ENCODE assay signal across 13 cellular contexts in the genomic region with DNA sequence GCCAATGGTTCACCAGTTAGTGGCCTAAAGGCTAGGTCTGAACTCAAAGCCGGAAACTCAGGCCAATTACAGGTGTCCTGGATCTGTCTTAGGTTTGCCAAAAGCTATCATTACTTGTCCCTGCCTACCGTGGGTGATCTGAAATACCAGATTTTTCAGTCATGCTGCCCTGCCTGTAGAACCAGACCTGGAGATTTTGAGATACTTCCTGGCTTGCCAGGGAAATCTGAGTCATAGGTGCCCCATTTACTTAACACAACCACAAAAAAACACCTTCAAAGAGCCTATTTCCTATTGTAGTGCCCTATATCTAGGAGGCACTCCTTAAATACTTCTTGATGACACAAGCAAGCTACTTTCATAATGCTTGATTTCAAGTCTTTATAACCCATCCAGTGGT. TPM values are rescaled to one million over a fixed set of nuclear protein-coding genes. Genes with fewer than 3 reads are reported as not detected.
DNase-seq lines count a peak whose midpoint lies in the region; ATAC-seq, FAIRE-seq and TF ChIP-seq lines count a peak whose summit lies in the region.
"Had no signal": no experiment of that assay in that cellular context is flagged by ENCODE, and none has a peak within 500 bp of the region (broad histone marks: within the 10 kb centered on the region; RNA-seq: fewer than 3 reads in every experiment).

No MANE protein-coding gene starts in this region.

- H3K9me3 Mint-ChIP-seq in activated CD4-positive, alpha-beta memory T cell treated with anti-CD3 and anti-CD28 coated beads, Interleukin-2, amount 10 ng/mL, durations not matched to agents 7 days and 5 days: no peaks in the 10 kb centered on the region
- peaks cover 4% of the 10 kb centered on the region for H3K9me3 Mint-ChIP-seq in nephron progenitor cell

- no peaks in the 10 kb centered on the region for H3K36me3 Mint-ChIP-seq in activated CD4-positive, alpha-beta memory T cell treated with anti-CD3 and anti-CD28 coated beads, Interleukin-2, amount 10 ng/mL, durations not matched to agents 7 days and 5 days (ENCODE audit: low read depth)
- no peaks in the 10 kb centered on the region for H3K36me3 Mint-ChIP-seq in nephron progenitor cell (ENCODE audit: low read depth)

- TF ChIP-seq EP300 in HepG2 (IDR thresholded peaks at IDR 0.05; ENCODE audit: low read depth in 2 of 2, low read length in 2 of 2) (peak in 1 of 2 experiments; percentile 27; a peak in 1 of 4 replicates), HepG2 (CRISPR knock-in tag; IDR thresholded peaks at IDR 0.05; ENCODE audit: borderline replicate concordance) (no peak)

- TF ChIP-seq CTCF in HepG2 (CRISPR knock-in tag; IDR thresholded peaks at IDR 0.05): no peak
- TF ChIP-seq CTCF in right lobe of liver (IDR thresholded peaks at IDR 0.05): no peak
- no peak for TF ChIP-seq CTCF in foreskin keratinocyte (conservative IDR thresholded peaks at IDR 0.05)
- TF ChIP-seq CTCF in nephron progenitor cell (IDR thresholded peaks at IDR 0.05): no peak

- no peaks in the 10 kb centered on the region for H3K27me3 Mint-ChIP-seq in activated CD4-positive, alpha-beta memory T cell treated with anti-CD3 and anti-CD28 coated beads, Interleukin-2, amount 10 ng/mL, durations not matched to agents 7 days and 5 days
- H3K27me3 Mint-ChIP-seq in nephron progenitor cell (ENCODE audit: low read depth, poor library complexity): no peaks in the 10 kb centered on the region

- intact Hi-C loops in HepG2 (cut with micrococcal nuclease; ENCODE audit: unreplicated experiment) (no loop called here), right lobe of liver (cut with DNase I) (no loop called here)

- peaks cover 27% of the 10 kb centered on the region for H3K4me1 Mint-ChIP-seq in activated CD4-positive, alpha-beta memory T cell treated with anti-CD3 and anti-CD28 coated beads, Interleukin-2, amount 10 ng/mL, durations not matched to agents 7 days and 5 days
- no peaks in the 10 kb centered on the region for H3K4me1 Mint-ChIP-seq in nephron progenitor cell

- 5% methylated on average over 2 of the region's 2 CpGs for WGBS in HepG2 (ENCODE audit: low lambda C conversion rate)
- 100% methylated on average over 1 of the region's 2 CpGs for WGBS in right lobe of liver (ENCODE audit: insufficient coverage, low coverage, low lambda C conversion rate, missing lambda C conversion rate)

- CTCF ChIA-PET in HepG2 (lab: Yijun Ruan, JAX; ENCODE audit: low intra/inter-chr PET ratio, low total read pairs): no interaction called here
- CTCF ChIA-PET in activated CD4-positive, alpha-beta memory T cell treated with anti-CD3 and anti-CD28 coated beads, Interleukin-2, amount 10 ng/mL, durations not matched to agents 7 days and 5 days (lab: Charles Lee): interaction anchor here (0.7 to 1.1 kb wide), 2 partner anchors 110 to 146 kb away, joined by 3 to 4 read pairs; a partner anchor contains a TSS

- no peak overlapping the region for H3K4me3 Mint-ChIP-seq in activated CD4-positive, alpha-beta memory T cell treated with anti-CD3 and anti-CD28 coated beads, Interleukin-2, amount 10 ng/mL, durations not matched to agents 7 days and 5 days
- H3K4me3 Mint-ChIP-seq in nephron progenitor cell: no peak overlapping the region

- H3K79me2 ChIP-seq in HepG2 (ENCODE audit: insufficient read depth, low read length): no peaks in the 10 kb centered on the region

- no peak overlapping the region for H3K4me3 ChIP-seq in HepG2 (replicated peaks in 1 of 3; ENCODE audit: insufficient read depth in 1 of 3, low read depth in 2 of 3, low read length in 3 of 3)
- H3K4me3 ChIP-seq in right lobe of liver: no peak overlapping the region
- H3K4me3 ChIP-seq: adrenal gland, BLaER1 had no signal

- H3K27ac Mint-ChIP-seq in activated CD4-positive, alpha-beta memory T cell treated with anti-CD3 and anti-CD28 coated beads, Interleukin-2, amount 10 ng/mL, durations not matched to agents 7 days and 5 days: peak overlapping the region; percentile 69
- H3K27ac Mint-ChIP-seq in nephron progenitor cell: no peak overlapping the region

- H3K9ac ChIP-seq in HepG2 (ENCODE audit: insufficient read depth, low read depth, low read length): no peak overlapping the region
- H3K9ac ChIP-seq: BLaER1 had no signal

- H3K27me3 ChIP-seq in HepG2 (ENCODE audit: control insufficient read depth in 1 of 2, insufficient read depth in 2 of 2, low read length in 2 of 2): no peaks in the 10 kb centered on the region; a peak in 1 of 5 replicates
- H3K27me3 ChIP-seq in right lobe of liver: no peaks in the 10 kb centered on the region
- H3K27me3 ChIP-seq in foreskin keratinocyte: no peaks in the 10 kb centered on the region
- H3K27me3 ChIP-seq: adrenal gland, BLaER1 had no signal

- H3K9me3 ChIP-seq in HepG2 (ENCODE audit: low read length): no peaks in the 10 kb centered on the region
- H3K9me3 ChIP-seq in right lobe of liver: no peaks in the 10 kb centered on the region
- H3K9me3 ChIP-seq: adrenal gland, BLaER1 had no signal

- TF ChIP-seq POLR2A in HepG2 (IDR thresholded peaks at IDR 0.05; ENCODE audit: insufficient read depth in 1 of 2, low read depth in 2 of 2, low read length in 2 of 2) (no peak), right lobe of liver (IDR thresholded peaks at IDR 0.05) (no peak)

- no TSS peak for BruUV-seq in HepG2 (replicated peaks; lab: Mats Ljungman, UMichigan)

- ATAC-seq in HepG2 (no peak), right lobe of liver (no peak), foreskin keratinocyte (peak; percentile 81)

- in situ Hi-C loops in HepG2 (cut with HindIII; ENCODE audit: extremely low pct_ligation_motif_present, low pct_unique_long_range_greater_than_20kb): no loop called here

- no peak for DNase-seq in HepG2 (ENCODE audit: low spot score)
- DNase-seq in right lobe of liver: no peak
- DNase-seq in activated CD4-positive, alpha-beta memory T cell treated with anti-CD3 and anti-CD28 coated beads, Interleukin-2, amount 10 ng/mL, durations not matched to agents 7 days and 5 days: peak; percentile 32
- peak; percentile 86 to 95 for DNase-seq in foreskin keratinocyte
- peak; percentile 73 for DNase-seq in urothelium cell line (ENCODE audit: low spot score)
- no peak for DNase-seq in NCI-H1048 (lab: John Stamatoyannopoulos, UW)
- no peak for DNase-seq in mesenteric fat pad (ENCODE audit: low spot score)
- no peak for DNase-seq in nephron progenitor cell
- DNase-seq: adrenal gland; mesendoderm; NCI-H2029; stimulated activated naive CD4-positive, alpha-beta T cell had no signal

- H3K27ac ChIP-seq in HepG2 (ENCODE audit: extremely low read length, insufficient read depth, low read length) (no peak overlapping the region), right lobe of liver (no peak overlapping the region), foreskin keratinocyte (no peak overlapping the region)
- H3K27ac ChIP-seq: adrenal gland, BLaER1 had no signal

- H3K4me2 ChIP-seq in HepG2 (ENCODE audit: low read depth, low read length): no peak overlapping the region
- H3K4me2 ChIP-seq: BLaER1 had no signal

- POLR2A ChIA-PET in HepG2 (lab: Yijun Ruan, JAX): interaction anchor here (0.5 kb wide), 1 partner anchor 41 kb away, joined by 3 read pairs; no protein-coding TSS in a partner anchor
- POLR2A ChIA-PET in activated CD4-positive, alpha-beta memory T cell treated with anti-CD3 and anti-CD28 coated beads, Interleukin-2, amount 10 ng/mL, durations not matched to agents 7 days and 5 days (lab: Charles Lee): interaction anchor here (1.4 to 1.6 kb wide), 2 partner anchors 13 to 16 kb away, joined by 4 read pairs; no protein-coding TSS in a partner anchor

- H3K4me1 ChIP-seq in HepG2 (ENCODE audit: insufficient read depth, low read length) (no peaks in the 10 kb centered on the region), right lobe of liver (no peaks in the 10 kb centered on the region), foreskin keratinocyte (peaks cover 34% of the 10 kb centered on the region)
- H3K4me1 ChIP-seq: adrenal gland had no signal

- FAIRE-seq in HepG2 (lab: Jason Lieb, UNC) (no peak), urothelium cell line (lab: Jason Lieb, UNC) (no peak)

- no peak overlapping the region for H2AFZ ChIP-seq in HepG2 (ENCODE audit: low read length)

- no peaks in the 10 kb centered on the region for H3K36me3 ChIP-seq in HepG2 (replicated peaks in 1 of 2; ENCODE audit: control insufficient read depth in 1 of 2, insufficient read depth in 2 of 2, low read length in 2 of 2)
- no peaks in the 10 kb centered on the region for H3K36me3 ChIP-seq in right lobe of liver
- H3K36me3 ChIP-seq: adrenal gland, BLaER1 had no signal

- no peaks in the 10 kb centered on the region for H4K20me1 ChIP-seq in HepG2 (ENCODE audit: insufficient read depth, low read length)
- H4K20me1 ChIP-seq: BLaER1 had no signal

- no peak for TF ChIP-seq RAD21 in HepG2 (CRISPR knock-in tag; IDR thresholded peaks at IDR 0.05)

TF ChIP-seq in HepG2, 621 proteins besides CTCF, POLR2A, EP300 and RAD21 (continues in another document):
- 0 out of 2 replicates have a peak, but pooled peaks have one; percentile 23 for TF ChIP-seq FOSL2 (CRISPR knock-in tag; IDR thresholded peaks at IDR 0.05)

RNA-seq across cellular contexts. Expression of a gene that starts 13.9 kb away (rescaled TPM):
- total RNA-seq in HepG2 (2016; rRNA removed; fragmentation: Illumina TruSeq; extraction: Trizol) (30.6 and 40.8 TPM in 2 replicates), right lobe of liver (10 to 100 TPM; 14.1 to 17.9 (median 15.9) TPM), foreskin keratinocyte (27.8 and 29.0 TPM in 2 replicates), mesenteric fat pad (42.2 TPM)
- 49.4 and 57.5 TPM in 2 replicates for total RNA-seq in HepG2 (2016; cell fraction: cytosol; rRNA removed; fragmentation: Illumina TruSeq; extraction: Trizol; ENCODE audit: low read depth)
- 29.2 and 36.4 TPM in 2 replicates for total RNA-seq in HepG2 (2016; cell fraction: insoluble cytoplasmic fraction; rRNA removed; fragmentation: Illumina TruSeq; extraction: Trizol)
- total RNA-seq in HepG2 (2016; cell fraction: membrane; rRNA removed; fragmentation: Illumina TruSeq; extraction: Trizol): 51.1 and 60.2 TPM in 2 replicates
- 28.5 and 30.5 TPM in 2 replicates for total RNA-seq in HepG2 (2016; cell fraction: nucleus; rRNA removed; fragmentation: Illumina TruSeq; extraction: Trizol)
- polyA plus RNA-seq in HepG2 (2011; rRNA removed) (22.4 and 26.6 TPM in 2 replicates), foreskin keratinocyte (14.4 and 15.2 TPM in 2 replicates)
- 14.8 and 16.2 TPM in 2 replicates for polyA plus RNA-seq in HepG2 (2011; cell fraction: cytosol; rRNA removed)
- 22.9 TPM in 2 replicates for polyA plus RNA-seq in HepG2 (2011; cell fraction: nucleus; rRNA removed)
- polyA plus RNA-seq in HepG2 (2012): 32.6 and 36.1 TPM in 2 replicates
- 8.1 and 8.7 TPM in 2 replicates for polyA plus RNA-seq in HepG2 (2016; cell fraction: cytosol; fragmentation: Illumina TruSeq; extraction: Trizol; ENCODE audit: low read depth)
- polyA plus RNA-seq in HepG2 (2016; cell fraction: insoluble cytoplasmic fraction; fragmentation: Illumina TruSeq; extraction: Trizol; ENCODE audit: low read depth): 43.1 and 50.7 TPM in 2 replicates
- 23.5 and 24.1 TPM in 2 replicates for polyA plus RNA-seq in HepG2 (2016; cell fraction: membrane; fragmentation: Illumina TruSeq; extraction: Trizol; ENCODE audit: low read depth)
- polyA plus RNA-seq in HepG2 (2016; cell fraction: nucleus; fragmentation: Illumina TruSeq; extraction: Trizol; ENCODE audit: insufficient read depth, low read depth): 49.1 and 54.5 TPM in 2 replicates
- polyA minus RNA-seq in HepG2 (2011; rRNA and poly(A)+ RNA removed; ENCODE audit: low replicate concordance): 9.6 and 10.2 TPM in 2 replicates
- 26.9 and 31.1 TPM in 2 replicates for polyA minus RNA-seq in HepG2 (2011; cell fraction: cytosol; rRNA and poly(A)+ RNA removed)
- 31.8 and 37.2 TPM in 2 replicates for polyA minus RNA-seq in HepG2 (2011; cell fraction: nucleus; rRNA and poly(A)+ RNA removed)
- 10 to 100 TPM; 66.8 to 69.1 TPM for total RNA-seq in activated CD4-positive, alpha-beta memory T cell treated with anti-CD3 and anti-CD28 coated beads, Interleukin-2, amount 10 ng/mL, durations not matched to agents 7 days and 5 days

Comparison
In these comparisons a context has a peak if more than half of its experiments do, and no peak if none do; other contexts are left out.
1. DNase-seq: peak in activated CD4-positive, alpha-beta memory T cell treated with anti-CD3 and anti-CD28 coated beads, Interleukin-2, amount 10 ng/mL, durations not matched to agents 7 days and 5 days (single experiment), foreskin keratinocyte (2 of 2) and urothelium cell line (single experiment); none in HepG2 (single experiment), right lobe of liver (0 of 3), NCI-H1048 (single experiment), mesenteric fat pad (single experiment) and nephron progenitor cell (single experiment).